In the genomic region with DNA sequence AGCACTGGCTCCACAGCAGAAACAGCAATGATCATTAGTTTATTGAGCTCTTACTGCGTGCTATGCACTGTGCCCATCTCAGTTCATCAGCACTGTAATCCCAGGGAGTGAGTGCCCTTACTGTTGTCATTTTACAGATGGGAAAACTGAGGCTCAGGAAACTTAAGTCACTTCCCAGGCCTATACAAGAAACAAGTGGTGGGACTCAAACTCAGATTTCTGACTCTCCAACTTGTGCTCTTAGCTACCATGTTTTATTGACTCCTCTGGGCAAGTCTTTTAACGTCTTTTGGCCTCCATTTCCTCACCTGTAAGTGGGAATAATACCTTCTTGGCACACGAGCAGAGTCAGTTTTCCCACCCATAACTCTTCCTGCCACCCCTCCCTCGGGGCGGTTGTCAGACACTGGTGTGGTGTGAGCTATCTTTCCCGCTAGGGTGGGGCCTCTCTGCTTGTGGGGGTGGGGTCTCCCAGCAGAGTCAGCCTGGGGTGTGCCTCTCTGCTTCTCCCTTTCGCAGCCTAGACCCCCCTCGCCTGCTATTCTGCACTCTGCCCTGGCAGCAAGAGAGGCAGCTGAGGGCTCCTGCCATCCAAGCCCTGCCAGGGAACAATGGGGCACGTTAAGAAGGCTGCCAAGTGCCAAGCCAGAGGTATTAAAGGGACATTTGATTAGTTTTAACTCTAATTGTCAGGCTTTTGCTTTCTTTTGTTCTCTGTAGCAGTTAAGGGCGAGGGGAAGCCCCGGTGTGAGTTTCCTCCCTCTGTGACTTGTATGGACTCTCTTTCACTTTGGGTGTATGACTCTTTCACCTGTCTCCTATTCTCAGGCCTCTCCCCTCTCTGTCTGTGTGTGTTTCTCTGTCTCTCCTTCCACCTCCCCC, we compare ENCODE assay signal across 1 cellular context.
TF ChIP-seq lines count a peak whose summit lies in the region.

No MANE protein-coding gene starts in this region.

TF ChIP-seq in GM12878, 131 proteins besides CTCF, POLR2A, EP300 and RAD21 (continued from another document and continues in another):
- TF ChIP-seq, protein P1, sequence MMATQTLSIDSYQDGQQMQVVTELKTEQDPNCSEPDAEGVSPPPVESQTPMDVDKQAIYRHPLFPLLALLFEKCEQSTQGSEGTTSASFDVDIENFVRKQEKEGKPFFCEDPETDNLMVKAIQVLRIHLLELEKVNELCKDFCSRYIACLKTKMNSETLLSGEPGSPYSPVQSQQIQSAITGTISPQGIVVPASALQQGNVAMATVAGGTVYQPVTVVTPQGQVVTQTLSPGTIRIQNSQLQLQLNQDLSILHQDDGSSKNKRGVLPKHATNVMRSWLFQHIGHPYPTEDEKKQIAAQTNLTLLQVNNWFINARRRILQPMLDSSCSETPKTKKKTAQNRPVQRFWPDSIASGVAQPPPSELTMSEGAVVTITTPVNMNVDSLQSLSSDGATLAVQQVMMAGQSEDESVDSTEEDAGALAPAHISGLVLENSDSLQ (IDR thresholded peaks at IDR 0.05) = no peak
- TF ChIP-seq BMI1 (IDR thresholded peaks at IDR 0.05; ENCODE audit: borderline replicate concordance) = no peak
- 0 out of 2 replicates have a peak, but pooled peaks have one; percentile 11 for TF ChIP-seq IKZF1 (conservative IDR thresholded peaks at IDR 0.05)
- no peak for TF ChIP-seq ZZZ3 (IDR thresholded peaks at IDR 0.05; ENCODE audit: control insufficient read depth, insufficient read length, low read depth)
- no peak for TF ChIP-seq BACH1 (IDR thresholded peaks at IDR 0.05; ENCODE audit: borderline replicate concordance)
- TF ChIP-seq TCF12 (IDR thresholded peaks at IDR 0.05; ENCODE audit: low read depth, low read length) = 0 out of 2 replicates have a peak, but pooled peaks have one; percentile 7
- TF ChIP-seq RUNX3 (IDR thresholded peaks at IDR 0.05; ENCODE audit: low read length) = no peak
- TF ChIP-seq ZSCAN29 (IDR thresholded peaks at IDR 0.05) = no peak
- 0 out of 2 replicates have a peak, but pooled peaks have one; percentile 11 for TF ChIP-seq CREM (IDR thresholded peaks at IDR 0.05; ENCODE audit: low read depth)
- TF ChIP-seq RB1 (IDR thresholded peaks at IDR 0.05; ENCODE audit: borderline replicate concordance) = no peak
- no peak for TF ChIP-seq PML (IDR thresholded peaks at IDR 0.05; ENCODE audit: low read length)
- TF ChIP-seq DPF2 (IDR thresholded peaks at IDR 0.05) = no peak
- TF ChIP-seq TAF1 (IDR thresholded peaks at IDR 0.05; ENCODE audit: borderline replicate concordance, low read depth, low read length) = peak; percentile 54; the same call in 1 of the 2 replicates
- no peak for TF ChIP-seq HDAC6 (IDR thresholded peaks at IDR 0.05; ENCODE audit: unreplicated experiment)
- no peak for TF ChIP-seq KDM1A (IDR thresholded peaks at IDR 0.05; ENCODE audit: borderline replicate concordance)
- TF ChIP-seq, protein P2, sequence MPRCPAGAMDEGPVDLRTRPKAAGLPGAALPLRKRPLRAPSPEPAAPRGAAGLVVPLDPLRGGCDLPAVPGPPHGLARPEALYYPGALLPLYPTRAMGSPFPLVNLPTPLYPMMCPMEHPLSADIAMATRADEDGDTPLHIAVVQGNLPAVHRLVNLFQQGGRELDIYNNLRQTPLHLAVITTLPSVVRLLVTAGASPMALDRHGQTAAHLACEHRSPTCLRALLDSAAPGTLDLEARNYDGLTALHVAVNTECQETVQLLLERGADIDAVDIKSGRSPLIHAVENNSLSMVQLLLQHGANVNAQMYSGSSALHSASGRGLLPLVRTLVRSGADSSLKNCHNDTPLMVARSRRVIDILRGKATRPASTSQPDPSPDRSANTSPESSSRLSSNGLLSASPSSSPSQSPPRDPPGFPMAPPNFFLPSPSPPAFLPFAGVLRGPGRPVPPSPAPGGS (IDR thresholded peaks at IDR 0.05; ENCODE audit: borderline replicate concordance, insufficient read depth, low read depth, low read length, poor library complexity, severe bottlenecking) = no peak
- no peak for TF ChIP-seq HDGF (IDR thresholded peaks at IDR 0.05)
- TF ChIP-seq TARDBP (IDR thresholded peaks at IDR 0.05; ENCODE audit: borderline replicate concordance) = no peak
- no peak for TF ChIP-seq FOXM1 (IDR thresholded peaks at IDR 0.05; ENCODE audit: low read depth, low read length)
- TF ChIP-seq ZNF217 (IDR thresholded peaks at IDR 0.05) = no peak; the same call in 1 of the 2 replicates
- TF ChIP-seq, protein P3, sequence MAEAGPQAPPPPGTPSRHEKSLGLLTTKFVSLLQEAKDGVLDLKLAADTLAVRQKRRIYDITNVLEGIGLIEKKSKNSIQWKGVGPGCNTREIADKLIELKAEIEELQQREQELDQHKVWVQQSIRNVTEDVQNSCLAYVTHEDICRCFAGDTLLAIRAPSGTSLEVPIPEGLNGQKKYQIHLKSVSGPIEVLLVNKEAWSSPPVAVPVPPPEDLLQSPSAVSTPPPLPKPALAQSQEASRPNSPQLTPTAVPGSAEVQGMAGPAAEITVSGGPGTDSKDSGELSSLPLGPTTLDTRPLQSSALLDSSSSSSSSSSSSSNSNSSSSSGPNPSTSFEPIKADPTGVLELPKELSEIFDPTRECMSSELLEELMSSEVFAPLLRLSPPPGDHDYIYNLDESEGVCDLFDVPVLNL (IDR thresholded peaks at IDR 0.05; ENCODE audit: low read depth, low read length) = no peak
- no peak; the same call in 1 of the 2 replicates for TF ChIP-seq PAX5 (IDR thresholded peaks at IDR 0.05; ENCODE audit: borderline replicate concordance, low read depth, low read length)
- TF ChIP-seq FOXK2 (IDR thresholded peaks at IDR 0.05) = no peak
- no peak for TF ChIP-seq MXI1 (IDR thresholded peaks at IDR 0.05; ENCODE audit: low read depth, low read length)
- TF ChIP-seq ZNF207 (IDR thresholded peaks at IDR 0.05; ENCODE audit: borderline replicate concordance) = no peak
- TF ChIP-seq, protein P4, sequence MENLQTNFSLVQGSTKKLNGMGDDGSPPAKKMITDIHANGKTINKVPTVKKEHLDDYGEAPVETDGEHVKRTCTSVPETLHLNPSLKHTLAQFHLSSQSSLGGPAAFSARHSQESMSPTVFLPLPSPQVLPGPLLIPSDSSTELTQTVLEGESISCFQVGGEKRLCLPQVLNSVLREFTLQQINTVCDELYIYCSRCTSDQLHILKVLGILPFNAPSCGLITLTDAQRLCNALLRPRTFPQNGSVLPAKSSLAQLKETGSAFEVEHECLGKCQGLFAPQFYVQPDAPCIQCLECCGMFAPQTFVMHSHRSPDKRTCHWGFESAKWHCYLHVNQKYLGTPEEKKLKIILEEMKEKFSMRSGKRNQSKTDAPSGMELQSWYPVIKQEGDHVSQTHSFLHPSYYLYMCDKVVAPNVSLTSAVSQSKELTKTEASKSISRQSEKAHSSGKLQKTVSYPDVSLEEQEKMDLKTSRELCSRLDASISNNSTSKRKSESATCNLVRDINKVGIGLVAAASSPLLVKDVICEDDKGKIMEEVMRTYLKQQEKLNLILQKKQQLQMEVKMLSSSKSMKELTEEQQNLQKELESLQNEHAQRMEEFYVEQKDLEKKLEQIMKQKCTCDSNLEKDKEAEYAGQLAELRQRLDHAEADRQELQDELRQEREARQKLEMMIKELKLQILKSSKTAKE (IDR thresholded peaks at IDR 0.05; ENCODE audit: low read depth, poor library complexity, severe bottlenecking) = peak; percentile 64
- no peak for TF ChIP-seq MYB (IDR thresholded peaks at IDR 0.05; ENCODE audit: borderline replicate concordance, low read depth, low read length)
- TF ChIP-seq, protein P5, sequence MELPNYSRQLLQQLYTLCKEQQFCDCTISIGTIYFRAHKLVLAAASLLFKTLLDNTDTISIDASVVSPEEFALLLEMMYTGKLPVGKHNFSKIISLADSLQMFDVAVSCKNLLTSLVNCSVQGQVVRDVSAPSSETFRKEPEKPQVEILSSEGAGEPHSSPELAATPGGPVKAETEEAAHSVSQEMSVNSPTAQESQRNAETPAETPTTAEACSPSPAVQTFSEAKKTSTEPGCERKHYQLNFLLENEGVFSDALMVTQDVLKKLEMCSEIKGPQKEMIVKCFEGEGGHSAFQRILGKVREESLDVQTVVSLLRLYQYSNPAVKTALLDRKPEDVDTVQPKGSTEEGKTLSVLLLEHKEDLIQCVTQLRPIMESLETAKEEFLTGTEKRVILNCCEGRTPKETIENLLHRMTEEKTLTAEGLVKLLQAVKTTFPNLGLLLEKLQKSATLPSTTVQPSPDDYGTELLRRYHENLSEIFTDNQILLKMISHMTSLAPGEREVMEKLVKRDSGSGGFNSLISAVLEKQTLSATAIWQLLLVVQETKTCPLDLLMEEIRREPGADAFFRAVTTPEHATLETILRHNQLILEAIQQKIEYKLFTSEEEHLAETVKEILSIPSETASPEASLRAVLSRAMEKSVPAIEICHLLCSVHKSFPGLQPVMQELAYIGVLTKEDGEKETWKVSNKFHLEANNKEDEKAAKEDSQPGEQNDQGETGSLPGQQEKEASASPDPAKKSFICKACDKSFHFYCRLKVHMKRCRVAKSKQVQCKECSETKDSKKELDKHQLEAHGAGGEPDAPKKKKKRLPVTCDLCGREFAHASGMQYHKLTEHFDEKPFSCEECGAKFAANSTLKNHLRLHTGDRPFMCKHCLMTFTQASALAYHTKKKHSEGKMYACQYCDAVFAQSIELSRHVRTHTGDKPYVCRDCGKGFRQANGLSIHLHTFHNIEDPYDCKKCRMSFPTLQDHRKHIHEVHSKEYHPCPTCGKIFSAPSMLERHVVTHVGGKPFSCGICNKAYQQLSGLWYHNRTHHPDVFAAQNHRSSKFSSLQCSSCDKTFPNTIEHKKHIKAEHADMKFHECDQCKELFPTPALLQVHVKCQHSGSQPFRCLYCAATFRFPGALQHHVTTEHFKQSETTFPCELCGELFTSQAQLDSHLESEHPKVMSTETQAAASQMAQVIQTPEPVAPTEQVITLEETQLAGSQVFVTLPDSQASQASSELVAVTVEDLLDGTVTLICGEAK (IDR thresholded peaks at IDR 0.05; ENCODE audit: borderline replicate concordance) = no peak
- TF ChIP-seq BCL11A (IDR thresholded peaks at IDR 0.05; ENCODE audit: low read depth, low read length) = no peak
- TF ChIP-seq MTA2 (IDR thresholded peaks at IDR 0.05; ENCODE audit: low read depth) = peak; percentile 46; the same call in 1 of the 2 replicates
- TF ChIP-seq SIN3A (IDR thresholded peaks at IDR 0.05; ENCODE audit: low read depth, low read length) = no peak
- no peak for TF ChIP-seq KAT2A (conservative IDR thresholded peaks at IDR 0.05; ENCODE audit: control insufficient read depth, low read depth, low read length)
- no peak for TF ChIP-seq CEBPB (IDR thresholded peaks at IDR 0.05; ENCODE audit: borderline replicate concordance in 1 of 2, low read depth in 2 of 2, low read length in 2 of 2)
- TF ChIP-seq, protein P6, sequence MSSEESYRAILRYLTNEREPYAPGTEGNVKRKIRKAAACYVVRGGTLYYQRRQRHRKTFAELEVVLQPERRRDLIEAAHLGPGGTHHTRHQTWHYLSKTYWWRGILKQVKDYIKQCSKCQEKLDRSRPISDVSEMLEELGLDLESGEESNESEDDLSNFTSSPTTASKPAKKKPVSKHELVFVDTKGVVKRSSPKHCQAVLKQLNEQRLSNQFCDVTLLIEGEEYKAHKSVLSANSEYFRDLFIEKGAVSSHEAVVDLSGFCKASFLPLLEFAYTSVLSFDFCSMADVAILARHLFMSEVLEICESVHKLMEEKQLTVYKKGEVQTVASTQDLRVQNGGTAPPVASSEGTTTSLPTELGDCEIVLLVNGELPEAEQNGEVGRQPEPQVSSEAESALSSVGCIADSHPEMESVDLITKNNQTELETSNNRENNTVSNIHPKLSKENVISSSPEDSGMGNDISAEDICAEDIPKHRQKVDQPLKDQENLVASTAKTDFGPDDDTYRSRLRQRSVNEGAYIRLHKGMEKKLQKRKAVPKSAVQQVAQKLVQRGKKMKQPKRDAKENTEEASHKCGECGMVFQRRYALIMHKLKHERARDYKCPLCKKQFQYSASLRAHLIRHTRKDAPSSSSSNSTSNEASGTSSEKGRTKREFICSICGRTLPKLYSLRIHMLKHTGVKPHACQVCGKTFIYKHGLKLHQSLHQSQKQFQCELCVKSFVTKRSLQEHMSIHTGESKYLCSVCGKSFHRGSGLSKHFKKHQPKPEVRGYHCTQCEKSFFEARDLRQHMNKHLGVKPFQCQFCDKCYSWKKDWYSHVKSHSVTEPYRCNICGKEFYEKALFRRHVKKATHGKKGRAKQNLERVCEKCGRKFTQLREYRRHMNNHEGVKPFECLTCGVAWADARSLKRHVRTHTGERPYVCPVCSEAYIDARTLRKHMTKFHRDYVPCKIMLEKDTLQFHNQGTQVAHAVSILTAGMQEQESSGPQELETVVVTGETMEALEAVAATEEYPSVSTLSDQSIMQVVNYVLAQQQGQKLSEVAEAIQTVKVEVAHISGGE (CRISPR knock-in tag; IDR thresholded peaks at IDR 0.05) = no peak
- no peak for TF ChIP-seq CHD4 (IDR thresholded peaks at IDR 0.05)
- TF ChIP-seq RFX5 (IDR thresholded peaks at IDR 0.05; ENCODE audit: low read depth, low read length) = no peak
- TF ChIP-seq, protein P7, sequence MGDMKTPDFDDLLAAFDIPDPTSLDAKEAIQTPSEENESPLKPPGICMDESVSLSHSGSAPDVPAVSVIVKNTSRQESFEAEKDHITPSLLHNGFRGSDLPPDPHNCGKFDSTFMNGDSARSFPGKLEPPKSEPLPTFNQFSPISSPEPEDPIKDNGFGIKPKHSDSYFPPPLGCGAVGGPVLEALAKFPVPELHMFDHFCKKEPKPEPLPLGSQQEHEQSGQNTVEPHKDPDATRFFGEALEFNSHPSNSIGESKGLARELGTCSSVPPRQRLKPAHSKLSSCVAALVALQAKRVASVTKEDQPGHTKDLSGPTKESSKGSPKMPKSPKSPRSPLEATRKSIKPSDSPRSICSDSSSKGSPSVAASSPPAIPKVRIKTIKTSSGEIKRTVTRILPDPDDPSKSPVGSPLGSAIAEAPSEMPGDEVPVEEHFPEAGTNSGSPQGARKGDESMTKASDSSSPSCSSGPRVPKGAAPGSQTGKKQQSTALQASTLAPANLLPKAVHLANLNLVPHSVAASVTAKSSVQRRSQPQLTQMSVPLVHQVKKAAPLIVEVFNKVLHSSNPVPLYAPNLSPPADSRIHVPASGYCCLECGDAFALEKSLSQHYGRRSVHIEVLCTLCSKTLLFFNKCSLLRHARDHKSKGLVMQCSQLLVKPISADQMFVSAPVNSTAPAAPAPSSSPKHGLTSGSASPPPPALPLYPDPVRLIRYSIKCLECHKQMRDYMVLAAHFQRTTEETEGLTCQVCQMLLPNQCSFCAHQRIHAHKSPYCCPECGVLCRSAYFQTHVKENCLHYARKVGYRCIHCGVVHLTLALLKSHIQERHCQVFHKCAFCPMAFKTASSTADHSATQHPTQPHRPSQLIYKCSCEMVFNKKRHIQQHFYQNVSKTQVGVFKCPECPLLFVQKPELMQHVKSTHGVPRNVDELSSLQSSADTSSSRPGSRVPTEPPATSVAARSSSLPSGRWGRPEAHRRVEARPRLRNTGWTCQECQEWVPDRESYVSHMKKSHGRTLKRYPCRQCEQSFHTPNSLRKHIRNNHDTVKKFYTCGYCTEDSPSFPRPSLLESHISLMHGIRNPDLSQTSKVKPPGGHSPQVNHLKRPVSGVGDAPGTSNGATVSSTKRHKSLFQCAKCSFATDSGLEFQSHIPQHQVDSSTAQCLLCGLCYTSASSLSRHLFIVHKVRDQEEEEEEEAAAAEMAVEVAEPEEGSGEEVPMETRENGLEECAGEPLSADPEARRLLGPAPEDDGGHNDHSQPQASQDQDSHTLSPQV (IDR thresholded peaks at IDR 0.05) = no peak
